ENCODE assay signal across 8 cellular contexts in genomic region chr10:79266092-79266491, GRCh38.
DNase-seq lines count a peak whose midpoint lies in the region; ATAC-seq and TF ChIP-seq lines count a peak whose summit lies in the region.

No MANE protein-coding gene starts in this region.

- no peaks in the 10 kb centered on the region for H3K27me3 Mint-ChIP-seq in brain

- no peak for DNase-seq in heart right ventricle
- no peak for DNase-seq in Right ventricle myocardium inferior (ENCODE audit: missing footprints)
- DNase-seq in osteoblast (ENCODE audit: insufficient read length, low spot score, missing footprints): peak; percentile 93
- no peak for DNase-seq in NCI-H510A treated with DMSO at 0.1 percent for 48 hours (lab: John Stamatoyannopoulos, UW)
- DNase-seq in NCI-H526 treated with DMSO at 0.1 percent for 48 hours (lab: John Stamatoyannopoulos, UW): no peak
- DNase-seq in SHP77 treated with DMSO at 0.1 percent for 48 hours (lab: John Stamatoyannopoulos, UW): no peak

- H3K79me2 ChIP-seq in osteoblast (ENCODE audit: insufficient read depth, low read length): peaks cover 90% of the 10 kb centered on the region

- H3K4me1 Mint-ChIP-seq in brain: peaks cover 100% of the 10 kb centered on the region

- peak overlapping the region; percentile 45 to 98 (median 76) for H3K27ac Mint-ChIP-seq in brain

- H3K9me3 ChIP-seq in heart right ventricle (no peaks in the 10 kb centered on the region), osteoblast (ENCODE audit: low read depth, low read length) (no peaks in the 10 kb centered on the region)

- H3K9me3 Mint-ChIP-seq in brain: no peaks in the 10 kb centered on the region

- intact Hi-C loops in heart right ventricle (cut with DNase I): loop anchor here in 2 of 10 donors (2.0 to 5.0 kb wide), 2 partner anchors 23 to 44 kb away; no protein-coding TSS in a partner anchor
- intact Hi-C loops in Right ventricle myocardium inferior (cut with DNase I): no loop called here

- no peak overlapping the region for H2AFZ ChIP-seq in osteoblast (ENCODE audit: low read length)

- H3K4me2 ChIP-seq in osteoblast (ENCODE audit: insufficient read depth, low read length): peak overlapping the region; percentile 22

- peaks cover 0 to 46% (median 0%) of the 10 kb centered on the region in 9 donors for H3K36me3 ChIP-seq in heart right ventricle
- H3K36me3 ChIP-seq in osteoblast (ENCODE audit: insufficient read depth, low read length): peaks cover 35% of the 10 kb centered on the region

- H3K27me3 ChIP-seq in heart right ventricle: no peaks in the 10 kb centered on the region
- no peaks in the 10 kb centered on the region for H3K27me3 ChIP-seq in osteoblast (ENCODE audit: insufficient read depth, low read length)

- peaks cover 55 to 100% (median 94%) of the 10 kb centered on the region in 9 donors for H3K4me1 ChIP-seq in heart right ventricle
- peaks cover 60% of the 10 kb centered on the region for H3K4me1 ChIP-seq in osteoblast (ENCODE audit: insufficient read depth, low read length)

- H3K4me3 Mint-ChIP-seq in brain: peak overlapping the region in 1 of 5 experiments; percentile 14

- H3K4me3 ChIP-seq in heart right ventricle (peak overlapping the region in 2 of 10 donors; percentile 7 to 25), osteoblast (ENCODE audit: insufficient read depth, low read length) (peak overlapping the region; percentile 29)

- H3K27ac ChIP-seq in heart right ventricle (peak overlapping the region; percentile 61 to 91 (median 85)), osteoblast (ENCODE audit: low read depth, low read length) (peak overlapping the region; percentile 98)

- peaks cover 62% of the 10 kb centered on the region for H4K20me1 ChIP-seq in osteoblast (ENCODE audit: insufficient read depth, low read length)

- peaks cover 7% of the 10 kb centered on the region for H3K36me3 Mint-ChIP-seq in brain

- TF ChIP-seq CTCF in heart right ventricle (IDR thresholded peaks at IDR 0.05) (no peak), brain (conservative IDR thresholded peaks at IDR 0.05) (no peak), osteoblast (IDR thresholded peaks at IDR 0.05; ENCODE audit: extremely low read depth, low read depth, low read length) (no peak)

- peak in 2 of 8 donors; percentile 0 for ATAC-seq in heart right ventricle
- no peak for ATAC-seq in Right ventricle myocardium inferior
- peak; percentile 36 for ATAC-seq in HG03280 (IDR thresholded peaks at IDR 0.05; ENCODE audit: unreplicated experiment)

- WGBS in heart right ventricle, 2 donors: 49 to 57% methylated on average over 6 of the region's 6 CpGs
